ENCODE assay signal across 8 cellular contexts in the genomic region with DNA sequence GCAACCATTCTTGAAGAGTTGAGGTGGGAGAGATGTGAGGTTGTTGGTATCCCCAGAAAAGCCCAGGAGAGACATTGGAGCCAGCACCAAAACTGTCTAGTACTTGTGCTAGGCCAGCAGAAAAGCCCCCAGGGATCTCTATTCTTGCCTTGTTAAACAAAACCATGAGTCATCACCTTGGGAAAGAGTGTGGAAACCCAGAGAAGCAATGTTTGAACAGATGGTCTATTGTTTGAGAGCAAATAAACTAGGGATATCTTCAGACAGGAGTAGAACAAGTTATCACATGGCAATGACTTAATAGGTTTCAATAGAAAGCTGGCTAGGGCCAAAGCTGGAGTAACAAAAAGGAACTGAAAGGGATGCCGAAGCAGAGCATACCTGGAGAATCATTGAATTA.
DNase-seq lines count a peak whose midpoint lies in the region; ATAC-seq and TF ChIP-seq lines count a peak whose summit lies in the region.
"Had no signal": no experiment of that assay in that cellular context is flagged by ENCODE, and none has a peak within 500 bp of the region (broad histone marks: within the 10 kb centered on the region; RNA-seq: fewer than 3 reads in every experiment).

No MANE protein-coding gene starts in this region.

- TF ChIP-seq POLR2A in HCT116 (IDR thresholded peaks at IDR 0.05; ENCODE audit: borderline replicate concordance, extremely low read depth, insufficient read depth, insufficient read length): no peak
- no peak for TF ChIP-seq POLR2A in breast epithelium (IDR thresholded peaks at IDR 0.05)

- no peaks in the 10 kb centered on the region for H3K79me2 ChIP-seq in HCT116 (ENCODE audit: insufficient read depth, low read length)
- H3K79me2 ChIP-seq in smooth muscle cell (ENCODE audit: low read depth): no peaks in the 10 kb centered on the region

- H3K4me1 ChIP-seq in HCT116 (ENCODE audit: control insufficient read depth in 1 of 2, insufficient read depth in 2 of 2, low read length in 2 of 2) (peaks cover 0 to 6% of the 10 kb centered on the region in 2 experiments; a peak in 1 of 4 replicates), breast epithelium (no peaks in the 10 kb centered on the region), smooth muscle cell (ENCODE audit: low read depth) (no peaks in the 10 kb centered on the region)

- H3K9ac ChIP-seq in HCT116 (ENCODE audit: low read length) (no peak overlapping the region), smooth muscle cell (ENCODE audit: low read depth) (no peak overlapping the region)
- H3K9ac ChIP-seq: SK-N-SH had no signal

- H3K27ac ChIP-seq in HCT116 (ENCODE audit: low read depth, low read length): no peak overlapping the region
- H3K27ac ChIP-seq in breast epithelium: peak overlapping the region; percentile 57 to 68
- H3K27ac ChIP-seq in smooth muscle cell (ENCODE audit: low read depth): no peak overlapping the region

- BruUV-seq in HCT116 (replicated peaks; lab: Mats Ljungman, UMichigan): no TSS peak

- DNase-seq in HCT116 (ENCODE audit: low read depth, low spot score) (peak; percentile 42), NCI-H2196 treated with DMSO at 0.1 percent for 48 hours (lab: John Stamatoyannopoulos, UW; ENCODE audit: unreplicated experiment) (peak; percentile 15), breast epithelium (ENCODE audit: low spot score in 2 of 2) (peak in 1 of 2 donors; percentile 57), renal cortical epithelial cell (ENCODE audit: low read depth) (peak; percentile 94), smooth muscle cell (lab: John Stamatoyannopoulos, UW; ENCODE audit: unreplicated experiment) (no peak)
- DNase-seq in activated CD8-positive, alpha-beta memory T cell treated with anti-CD3 and anti-CD28 coated beads, Interleukin-2, amount 50 U/mL, for 4 hours: no peak
- DNase-seq: SK-N-SH had no signal

- TF ChIP-seq RAD21 in HCT116 (IDR thresholded peaks at IDR 0.05; ENCODE audit: low read depth): no peak

- H3K4me3 ChIP-seq in HCT116 (replicated peaks in 1 of 2; ENCODE audit: low read depth in 1 of 2, low read length in 2 of 2) (no peak overlapping the region), breast epithelium (no peak overlapping the region), smooth muscle cell (no peak overlapping the region)

- POLR2A ChIA-PET in HCT116 (lab: Charles Lee): no interaction called here

- no peaks in the 10 kb centered on the region for H3K9me2 ChIP-seq in HCT116 (ENCODE audit: insufficient read depth)
- H3K9me2 ChIP-seq: SK-N-SH had no signal

- RAD21 ChIA-PET in HCT116 (lab: Charles Lee; ENCODE audit: low non-redundant PET in 1 of 2, low total read pairs in 2 of 2, uncharacterized antibody in 2 of 2, unreplicated experiment in 2 of 2): no interaction called here

- H3K27me3 ChIP-seq in HCT116 (ENCODE audit: insufficient read depth, low read length) (no peaks in the 10 kb centered on the region), breast epithelium (peaks cover 0 to 6% of the 10 kb centered on the region in 2 donors), smooth muscle cell (ENCODE audit: low read depth) (no peaks in the 10 kb centered on the region)

- H3K9me3 ChIP-seq in HCT116 (ENCODE audit: control insufficient read depth in 1 of 2, insufficient read depth in 1 of 2, low read depth in 1 of 2, low read length in 2 of 2) (no peaks in the 10 kb centered on the region), breast epithelium (no peaks in the 10 kb centered on the region), smooth muscle cell (replicated peaks; ENCODE audit: low read depth) (no peaks in the 10 kb centered on the region)
- H3K9me3 ChIP-seq: SK-N-SH had no signal

- intact Hi-C loops in HCT116 (cut with micrococcal nuclease) (no loop called here), breast epithelium (cut with DNase I; ENCODE audit: low total_unique reads) (no loop called here)

- 59% methylated on average over 1 of the region's 1 CpG for WGBS in smooth muscle cell (ENCODE audit: low lambda C conversion rate)

- no peaks in the 10 kb centered on the region for H3F3A ChIP-seq in smooth muscle cell (ENCODE audit: low read depth)

- CTCF ChIA-PET in HCT116 (lab: Charles Lee): no interaction called here

- H4K20me1 ChIP-seq in HCT116 (ENCODE audit: insufficient read depth): no peaks in the 10 kb centered on the region
- H4K20me1 ChIP-seq in smooth muscle cell (ENCODE audit: low read depth): no peaks in the 10 kb centered on the region

- H3K36me3 ChIP-seq in HCT116 (ENCODE audit: control insufficient read depth in 1 of 2, insufficient read depth in 2 of 2, low read length in 2 of 2) (no peaks in the 10 kb centered on the region), breast epithelium (no peaks in the 10 kb centered on the region), smooth muscle cell (ENCODE audit: low read depth) (no peaks in the 10 kb centered on the region)

- ATAC-seq in HCT116 (peak; percentile 47; the same call in 1 of the 2 replicates), HG02678 (IDR thresholded peaks at IDR 0.05; ENCODE audit: unreplicated experiment) (no peak)

- H3K4me2 ChIP-seq in HCT116 (ENCODE audit: low read length): no peak overlapping the region
- no peak overlapping the region for H3K4me2 ChIP-seq in smooth muscle cell
- H3K4me2 ChIP-seq: SK-N-SH had no signal

- TF ChIP-seq CTCF in HCT116 (IDR thresholded peaks at IDR 0.05 in 2 of 3, conservative IDR thresholded peaks at IDR 0.05 in 1 of 3; ENCODE audit: borderline replicate concordance in 1 of 3, insufficient read depth in 1 of 3, low read depth in 2 of 3, low read length in 2 of 3) (no peak), breast epithelium (IDR thresholded peaks at IDR 0.05) (no peak), smooth muscle cell (IDR thresholded peaks at IDR 0.05; ENCODE audit: borderline replicate concordance, insufficient read depth, poor library complexity, severe bottlenecking) (no peak)

- no peak overlapping the region for H2AFZ ChIP-seq in HCT116 (ENCODE audit: low read depth, low read length, poor library complexity, severe bottlenecking)
- no peak overlapping the region for H2AFZ ChIP-seq in smooth muscle cell (ENCODE audit: low read depth)

TF ChIP-seq in HCT116, 20 proteins besides CTCF, POLR2A, EP300 and RAD21:
- TF ChIP-seq, protein P1, sequence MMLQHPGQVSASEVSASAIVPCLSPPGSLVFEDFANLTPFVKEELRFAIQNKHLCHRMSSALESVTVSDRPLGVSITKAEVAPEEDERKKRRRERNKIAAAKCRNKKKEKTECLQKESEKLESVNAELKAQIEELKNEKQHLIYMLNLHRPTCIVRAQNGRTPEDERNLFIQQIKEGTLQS (IDR thresholded peaks at IDR 0.05): no peak
- TF ChIP-seq JUND (IDR thresholded peaks at IDR 0.05) (no peak; the same call in 1 of the 2 replicates), FOSL1 (IDR thresholded peaks at IDR 0.05; ENCODE audit: low read depth) (peak; percentile 23; the same call in 1 of the 2 replicates), EGR1 (IDR thresholded peaks at IDR 0.05; ENCODE audit: low read depth) (no peak), ZNF274 (IDR thresholded peaks at IDR 0.05; ENCODE audit: low read depth, low read length) (no peak), ZFX (IDR thresholded peaks at IDR 0.05) (no peak), CEBPB (IDR thresholded peaks at IDR 0.05; ENCODE audit: low read depth) (peak; percentile 38; the same call in 1 of the 2 replicates)
TF ChIP-seq in HCT116: peak in this region for 2.

Comparison
In these comparisons a context has a peak if more than half of its experiments do, and no peak if none do; other contexts are left out.
1. DNase-seq: peak in HCT116 (single experiment), NCI-H2196 treated with DMSO at 0.1 percent for 48 hours (single experiment) and renal cortical epithelial cell (single experiment); none in activated CD8-positive, alpha-beta memory T cell treated with anti-CD3 and anti-CD28 coated beads, Interleukin-2, amount 50 U/mL, for 4 hours (single experiment) and smooth muscle cell (single experiment).
2. H3K27ac ChIP-seq: peak in breast epithelium (2 of 2); none in HCT116 (single experiment) and smooth muscle cell (single experiment).